7 cellular contexts compared by ENCODE assay signal in genomic region chr6:123715243-123715863, GRCh38.
DNase-seq lines count a peak whose midpoint lies in the region; ATAC-seq and TF ChIP-seq lines count a peak whose summit lies in the region.

No MANE protein-coding gene starts in this region.

- H3K4me3 ChIP-seq in coronary artery, result no peak overlapping the region

- TF ChIP-seq CTCF in coronary artery (IDR thresholded peaks at IDR 0.05), result peak; percentile 41
- TF ChIP-seq CTCF in nephron (IDR thresholded peaks at IDR 0.05; ENCODE audit: unreplicated experiment in 3 of 3), result peak; percentile 47 to 76 (median 68)

- DNase-seq in NCI-H524 treated with DMSO at 0.1 percent for 48 hours (lab: John Stamatoyannopoulos, UW) (peak; percentile 67), coronary artery (ENCODE audit: low spot score) (no peak), GDM1 (lab: John Stamatoyannopoulos, UW) (no peak)

- no peak overlapping the region for H3K4me3 Mint-ChIP-seq in nephron

- H3K27ac Mint-ChIP-seq in nephron, result no peak overlapping the region

- ATAC-seq in GM18508 (IDR thresholded peaks at IDR 0.05; ENCODE audit: insufficient read depth, unreplicated experiment) (peak; percentile 78), HG02981 (IDR thresholded peaks at IDR 0.05; ENCODE audit: unreplicated experiment) (peak; percentile 65), HG03565 (IDR thresholded peaks at IDR 0.05; ENCODE audit: unreplicated experiment) (no peak)

- H3K9me3 Mint-ChIP-seq in nephron, result peaks cover 2% of the 10 kb centered on the region

- no peaks in the 10 kb centered on the region for H3K27me3 Mint-ChIP-seq in nephron (ENCODE audit: low read depth)

- no peaks in the 10 kb centered on the region for H3K4me1 Mint-ChIP-seq in nephron

- H3K36me3 Mint-ChIP-seq in nephron (ENCODE audit: low read depth), result no peaks in the 10 kb centered on the region

- H3K27ac ChIP-seq in coronary artery, result no peak overlapping the region
